Comparison of ENCODE assay signal across 8 cellular contexts in genomic region chr11:64263021-64263946, GRCh38. TPM values are rescaled to one million over a fixed set of nuclear protein-coding genes. Genes with fewer than 3 reads are reported as not detected.
DNase-seq lines count a peak whose midpoint lies in the region; ATAC-seq and TF ChIP-seq lines count a peak whose summit lies in the region.
"Had no signal": no experiment of that assay in that cellular context is flagged by ENCODE, and none has a peak within 500 bp of the region (broad histone marks: within the 10 kb centered on the region; RNA-seq: fewer than 3 reads in every experiment).

No MANE protein-coding gene starts in this region.

- intact Hi-C loops in CD4-positive, alpha-beta T cell (cut with DNase I, micrococcal nuclease): no loop called here

- peaks cover 4% of the 10 kb centered on the region for H3K4me1 Mint-ChIP-seq in CD4-positive, alpha-beta T cell (ENCODE audit: low read depth)
- peaks cover 22% of the 10 kb centered on the region for H3K4me1 Mint-ChIP-seq in stimulated activated memory B cell treated with anti-CD40 and anti-IgM and Interleukin-4, amounts not matched to agents 10 μg/mL and 1 μg/mL and 100 μg/mL, for 72 hours

- no peaks in the 10 kb centered on the region for H3K9me3 ChIP-seq in CD4-positive, alpha-beta T cell (ENCODE audit: control insufficient read depth, low read length)

- peaks cover 6% of the 10 kb centered on the region for H3K36me3 Mint-ChIP-seq in CD4-positive, alpha-beta T cell (ENCODE audit: low read depth)
- peaks cover 32% of the 10 kb centered on the region for H3K36me3 Mint-ChIP-seq in stimulated activated memory B cell treated with anti-CD40 and anti-IgM and Interleukin-4, amounts not matched to agents 10 μg/mL and 1 μg/mL and 100 μg/mL, for 72 hours

- H3K27ac ChIP-seq in CD4-positive, alpha-beta T cell (ENCODE audit: low read depth, low read length): no peak overlapping the region

- TF ChIP-seq CTCF in foreskin fibroblast (IDR thresholded peaks at IDR 0.05; ENCODE audit: low read depth, low read length): no peak
- no peak for TF ChIP-seq CTCF in CD4-positive, alpha-beta T cell (IDR thresholded peaks at IDR 0.05)

- no peaks in the 10 kb centered on the region for H3K27me3 Mint-ChIP-seq in CD4-positive, alpha-beta T cell
- H3K27me3 Mint-ChIP-seq in stimulated activated memory B cell treated with anti-CD40 and anti-IgM and Interleukin-4, amounts not matched to agents 10 μg/mL and 1 μg/mL and 100 μg/mL, for 72 hours: no peaks in the 10 kb centered on the region

- ATAC-seq in CD4-positive, alpha-beta T cell (ENCODE audit: poor library complexity): no peak
- no peak for ATAC-seq in stimulated activated memory B cell treated with anti-CD40 and anti-IgM and Interleukin-4, amounts not matched to agents 10 μg/mL and 1 μg/mL and 100 μg/mL, for 72 hours
- ATAC-seq: HepG2, Panc1 had no signal

- H3K4me3 Mint-ChIP-seq in CD4-positive, alpha-beta T cell: no peak overlapping the region
- H3K4me3 Mint-ChIP-seq in stimulated activated memory B cell treated with anti-CD40 and anti-IgM and Interleukin-4, amounts not matched to agents 10 μg/mL and 1 μg/mL and 100 μg/mL, for 72 hours: no peak overlapping the region

- no peaks in the 10 kb centered on the region for H3K27me3 ChIP-seq in CD4-positive, alpha-beta T cell (ENCODE audit: control insufficient read depth, insufficient read depth, low read length)

- no peak overlapping the region for H3K4me3 ChIP-seq in foreskin fibroblast (ENCODE audit: low read depth in 1 of 2, low read length in 2 of 2)

- H3K27ac Mint-ChIP-seq in CD4-positive, alpha-beta T cell: no peak overlapping the region
- no peak overlapping the region for H3K27ac Mint-ChIP-seq in stimulated activated memory B cell treated with anti-CD40 and anti-IgM and Interleukin-4, amounts not matched to agents 10 μg/mL and 1 μg/mL and 100 μg/mL, for 72 hours

- no peaks in the 10 kb centered on the region for H3K9me3 Mint-ChIP-seq in CD4-positive, alpha-beta T cell
- H3K9me3 Mint-ChIP-seq in stimulated activated memory B cell treated with anti-CD40 and anti-IgM and Interleukin-4, amounts not matched to agents 10 μg/mL and 1 μg/mL and 100 μg/mL, for 72 hours: no peaks in the 10 kb centered on the region

- peak; percentile 19 for DNase-seq in AG08395 (ENCODE audit: low spot score)
- peak; percentile 99 for DNase-seq in RPMI7951 (ENCODE audit: low read depth)
- DNase-seq in foreskin fibroblast: peak; percentile 50 to 68
- no peak for DNase-seq in CD4-positive, alpha-beta T cell
- no peak for DNase-seq in GDM1 (lab: John Stamatoyannopoulos, UW)

- CTCF ChIA-PET in CD4-positive, alpha-beta T cell (lab: Charles Lee): interaction anchor here (1.5 kb wide), 1 partner anchor 38 kb away, joined by 5 read pairs; no protein-coding TSS in a partner anchor

- POLR2A ChIA-PET in CD4-positive, alpha-beta T cell (lab: Charles Lee): interaction anchor here (0.9 to 1.0 kb wide), 2 partner anchors 22 to 58 kb away, joined by 3 read pairs; partner anchors contain the start of gene BAD

RNA-seq across cellular contexts. Expression of gene PLCB3, which starts 12.0 kb away (rescaled TPM):
- 48.1 and 60.4 TPM in 2 replicates for total RNA-seq in RPMI7951 (2014; rRNA removed; shearing (Covaris generic))
- total RNA-seq in CD4-positive, alpha-beta T cell: 1 to 10 TPM; 2.5 to 2.7 TPM

RNA-seq across cellular contexts. Expression of gene PPP1R14B, which starts 16.5 kb away (rescaled TPM):
- total RNA-seq in RPMI7951 (2014; rRNA removed; shearing (Covaris generic)): 418 and 531 TPM in 2 replicates
- 10 to 100 TPM; 17.1 to 21.0 TPM for total RNA-seq in CD4-positive, alpha-beta T cell

RNA-seq across cellular contexts. Expression of gene BAD, which starts 21.2 kb away (rescaled TPM):
- total RNA-seq in RPMI7951 (2014; rRNA removed; shearing (Covaris generic)): 121 and 165 TPM in 2 replicates
- total RNA-seq in CD4-positive, alpha-beta T cell: 10 to 100 TPM; 22.5 to 23.0 TPM

RNA-seq across cellular contexts. Expression of gene GPR137, which starts 22.4 kb away (rescaled TPM):
- 25.9 and 26.8 TPM in 2 replicates for total RNA-seq in RPMI7951 (2014; rRNA removed; shearing (Covaris generic))
- total RNA-seq in CD4-positive, alpha-beta T cell: 10 to 100 TPM; 13.8 to 16.6 TPM

RNA-seq across cellular contexts. Expression of gene FKBP2, which starts 22.4 kb away (rescaled TPM):
- total RNA-seq in RPMI7951 (2014; rRNA removed; shearing (Covaris generic)): 76.3 and 109 TPM in 2 replicates
- total RNA-seq in CD4-positive, alpha-beta T cell: 10 to 100 TPM; 11.2 to 14.6 TPM

Comparison
In these comparisons a context has a peak if more than half of its experiments do, and no peak if none do; other contexts are left out.
1. DNase-seq: peak in AG08395 (single experiment), RPMI7951 (single experiment) and foreskin fibroblast (2 of 2); none in CD4-positive, alpha-beta T cell (0 of 10) and GDM1 (single experiment).
2. RNA of gene PLCB3, which starts 12.0 kb away (total RNA-seq): 48.1 to 60.4 TPM in RPMI7951; 2.5 to 2.7 TPM in CD4-positive, alpha-beta T cell; every median in the first group is over 10 times any median in the second.
3. RNA of gene PPP1R14B, which starts 16.5 kb away (total RNA-seq): 418 to 531 TPM in RPMI7951; 17.1 to 21.0 TPM in CD4-positive, alpha-beta T cell; every median in the first group is over 10 times any median in the second.